8 cellular contexts compared by ENCODE assay signal in the genomic region with DNA sequence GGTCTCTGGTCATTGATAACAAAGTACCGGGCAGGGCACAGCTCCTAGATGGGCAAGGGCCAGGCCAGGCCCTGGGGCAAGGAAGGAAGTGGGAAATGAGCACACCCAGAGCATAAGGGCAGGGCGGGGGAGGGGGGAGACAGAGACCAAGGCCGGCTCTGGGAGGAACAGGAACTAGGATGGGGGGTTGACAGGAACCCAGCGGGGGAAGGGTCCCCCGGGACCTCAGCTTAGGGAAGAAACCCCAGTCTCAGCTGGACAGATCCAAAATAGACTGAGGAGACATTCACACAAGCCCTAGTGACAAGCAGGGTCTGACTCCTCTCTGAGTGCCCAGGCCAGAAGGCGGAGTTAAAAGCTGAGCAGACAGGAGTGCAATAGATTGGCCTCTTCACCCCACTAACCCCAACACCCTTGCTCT. TPM values are rescaled to one million over a fixed set of nuclear protein-coding genes. Genes with fewer than 3 reads are reported as not detected.
DNase-seq lines count a peak whose midpoint lies in the region; FAIRE-seq and TF ChIP-seq lines count a peak whose summit lies in the region.

No MANE protein-coding gene starts in this region.

- no peaks in the 10 kb centered on the region for H3K9me3 ChIP-seq in kidney (ENCODE audit: control insufficient read depth in 1 of 2, low read length in 2 of 2)

- no peak for TF ChIP-seq CTCF in cardiac fibroblast (IDR thresholded peaks at IDR 0.05; ENCODE audit: low read depth, low read length)
- no peak for TF ChIP-seq CTCF in kidney (IDR thresholded peaks at IDR 0.05; ENCODE audit: borderline replicate concordance, extremely low read depth, insufficient read depth)

- H3K4me3 ChIP-seq in cardiac fibroblast (replicated peaks in 1 of 2; ENCODE audit: low read depth in 2 of 2, low read length in 2 of 2): peak overlapping the region; percentile 73 to 76
- peak overlapping the region; percentile 94 to 97 for H3K4me3 ChIP-seq in kidney (ENCODE audit: low read length in 2 of 2)

- peaks cover 33 to 46% of the 10 kb centered on the region in 2 donors for H3K4me1 ChIP-seq in kidney (ENCODE audit: control insufficient read depth in 1 of 2, insufficient read depth in 1 of 2, low read depth in 1 of 2, low read length in 2 of 2)

- peak overlapping the region; percentile 76 to 82 for H3K9ac ChIP-seq in kidney (ENCODE audit: low read length in 2 of 2)

- H3K27ac ChIP-seq in kidney (ENCODE audit: low read depth in 2 of 2, low read length in 2 of 2): peak overlapping the region; percentile 92 to 93

- no peaks in the 10 kb centered on the region for H3K36me3 ChIP-seq in kidney (ENCODE audit: control insufficient read depth in 1 of 2, insufficient read depth in 2 of 2, low read length in 2 of 2)

- DNase-seq in stimulated activated CD4-positive, alpha-beta T cell treated with anti-CD3 and anti-CD28 coated beads, Interleukin-1b, Interleukin-23, amount 100 ng/mL, for 48 hours: peak; percentile 49
- no peak for DNase-seq in stimulated activated CD4-positive, alpha-beta T cell treated with anti-CD3 and anti-CD28 coated beads, Interleukin-12 subunit alpha, Interleukin-12 subunit beta, amount 100 ng/mL, for 4 hours
- peak; percentile 15 for DNase-seq in SIG-M5 (lab: John Stamatoyannopoulos, UW)
- DNase-seq in cardiac fibroblast (ENCODE audit: low read depth in 2 of 2): peak; percentile 52 to 67
- DNase-seq in kidney: peak; percentile 88
- DNase-seq in stimulated activated CD8-positive, alpha-beta memory T cell treated with anti-CD3 and anti-CD28 coated beads, Interleukin-4, amount 100 ng/mL, for 48 hours: peak; percentile 57
- no peak for DNase-seq in cerebellum (ENCODE audit: low spot score)
- DNase-seq in cerebellar nuclear complex (lab: John Stamatoyannopoulos, UW): no peak

- no peak for FAIRE-seq in kidney (lab: Jason Lieb, UNC)

- intact Hi-C loops in kidney (cut with DNase I): no loop called here

RNA-seq across cellular contexts. Expression of a gene that starts 0.7 kb away (rescaled TPM):
- total RNA-seq in kidney: 18.6 TPM
- polyA plus RNA-seq in kidney (ENCODE audit: insufficient read depth, low read depth, low replicate concordance): 19.5 TPM
- 11.2 TPM for total RNA-seq in cerebellum

RNA-seq across cellular contexts. Expression of a gene that starts 12.0 kb away (rescaled TPM):
- total RNA-seq in kidney (81.9 TPM), cerebellum (35.6 TPM)
- polyA plus RNA-seq in kidney (ENCODE audit: insufficient read depth, low read depth, low replicate concordance): 150 TPM

RNA-seq across cellular contexts. Expression of a gene that starts 18.5 kb away (rescaled TPM):
- total RNA-seq in kidney (34.9 TPM), cerebellum (12.6 TPM)
- 28.1 TPM for polyA plus RNA-seq in kidney (ENCODE audit: insufficient read depth, low read depth, low replicate concordance)

RNA-seq across cellular contexts. Expression of a gene that starts 35.2 kb away (rescaled TPM):
- total RNA-seq in kidney (13.8 TPM), cerebellum (39.7 TPM)
- polyA plus RNA-seq in kidney (ENCODE audit: insufficient read depth, low read depth, low replicate concordance): 13.5 TPM

RNA-seq across cellular contexts. Expression of a gene that starts 42.5 kb away (rescaled TPM):
- total RNA-seq in kidney (167 TPM), cerebellum (146 TPM)
- polyA plus RNA-seq in kidney (ENCODE audit: insufficient read depth, low read depth, low replicate concordance): 118 TPM

Comparison
In these comparisons a context has a peak if more than half of its experiments do, and no peak if none do; other contexts are left out.
1. DNase-seq: peak in stimulated activated CD4-positive, alpha-beta T cell treated with anti-CD3 and anti-CD28 coated beads, Interleukin-1b, Interleukin-23, amount 100 ng/mL, for 48 hours (single experiment), SIG-M5 (single experiment), cardiac fibroblast (2 of 2), kidney (single experiment) and stimulated activated CD8-positive, alpha-beta memory T cell treated with anti-CD3 and anti-CD28 coated beads, Interleukin-4, amount 100 ng/mL, for 48 hours (single experiment); none in stimulated activated CD4-positive, alpha-beta T cell treated with anti-CD3 and anti-CD28 coated beads, Interleukin-12 subunit alpha, Interleukin-12 subunit beta, amount 100 ng/mL, for 4 hours (single experiment), cerebellum (single experiment) and cerebellar nuclear complex (0 of 2).